In the genomic region with DNA sequence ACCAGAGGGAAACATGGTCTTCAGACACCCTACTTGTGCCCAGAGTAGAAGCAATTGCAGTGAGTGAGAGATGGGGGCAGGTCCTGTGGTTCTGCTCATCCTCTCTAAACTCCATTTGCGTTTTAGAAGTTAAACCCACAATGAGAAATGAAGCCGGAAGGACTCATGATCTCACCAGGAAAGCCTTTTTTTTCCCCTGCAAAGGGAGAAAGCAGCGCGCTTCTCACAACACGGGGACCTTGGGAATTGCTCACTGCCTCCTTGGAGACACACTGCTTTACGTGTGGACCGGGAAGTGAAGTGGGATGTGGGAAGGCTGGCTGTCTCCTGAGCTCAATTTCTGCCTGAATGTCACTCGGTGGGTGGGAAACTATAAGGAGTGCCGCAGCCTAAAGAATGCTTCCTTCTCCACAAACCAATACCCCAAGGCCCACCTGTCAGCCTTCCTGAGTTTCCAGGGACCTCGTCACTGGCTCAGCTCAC, we compare ENCODE assay signal across 20 cellular contexts.
DNase-seq lines count a peak whose midpoint lies in the region; ATAC-seq and TF ChIP-seq lines count a peak whose summit lies in the region.
"Had no signal": no experiment of that assay in that cellular context is flagged by ENCODE, and none has a peak within 500 bp of the region (broad histone marks: within the 10 kb centered on the region; RNA-seq: fewer than 3 reads in every experiment).

No MANE protein-coding gene starts in this region.

- ATAC-seq in activated T-cell treated with anti-CD3 and anti-CD28 coated beads, Interleukin-2, amount 50 U/mL, for 72 hours (replicated peaks in 1 of 2): peak; percentile 21 to 41
- no peak for ATAC-seq in stimulated activated memory B cell treated with anti-CD40 and anti-IgM and Interleukin-4, amounts not matched to agents 10 μg/mL and 1 μg/mL and 100 μg/mL, for 72 hours
- no peak for ATAC-seq in GM21360 (IDR thresholded peaks at IDR 0.05; ENCODE audit: unreplicated experiment)
- no peak for ATAC-seq in mucosa of descending colon
- ATAC-seq: A549, gastrocnemius medialis, sciatic nerve had no signal

- no peaks in the 10 kb centered on the region for H3K4me1 ChIP-seq in mucosa of descending colon (ENCODE audit: low read depth)
- H3K4me1 ChIP-seq: A549, adrenal gland, gastrocnemius medialis had no signal

- no peaks in the 10 kb centered on the region for H3K36me3 ChIP-seq in mucosa of descending colon (ENCODE audit: low read depth)
- H3K36me3 ChIP-seq: adrenal gland, gastrocnemius medialis had no signal

- H3K27ac Mint-ChIP-seq in activated T-cell treated with anti-CD3 and anti-CD28 coated beads, Interleukin-2, amount 50 U/mL, for 72 hours: no peak overlapping the region
- peak overlapping the region; percentile 64 for H3K27ac Mint-ChIP-seq in stimulated activated memory B cell treated with anti-CD40 and anti-IgM and Interleukin-4, amounts not matched to agents 10 μg/mL and 1 μg/mL and 100 μg/mL, for 72 hours

- H3K9me3 ChIP-seq in mucosa of descending colon: no peaks in the 10 kb centered on the region
- H3K9me3 ChIP-seq: A549, adrenal gland, gastrocnemius medialis had no signal

- no peaks in the 10 kb centered on the region for H3K27me3 Mint-ChIP-seq in activated T-cell treated with anti-CD3 and anti-CD28 coated beads, Interleukin-2, amount 50 U/mL, for 72 hours (ENCODE audit: low read depth)
- no peaks in the 10 kb centered on the region for H3K27me3 Mint-ChIP-seq in stimulated activated memory B cell treated with anti-CD40 and anti-IgM and Interleukin-4, amounts not matched to agents 10 μg/mL and 1 μg/mL and 100 μg/mL, for 72 hours

- intact Hi-C loops in mucosa of descending colon (cut with DNase I, micrococcal nuclease): no loop called here

- H3K36me3 Mint-ChIP-seq in activated T-cell treated with anti-CD3 and anti-CD28 coated beads, Interleukin-2, amount 50 U/mL, for 72 hours (ENCODE audit: insufficient read depth in 2 of 2): no peaks in the 10 kb centered on the region
- H3K36me3 Mint-ChIP-seq in stimulated activated memory B cell treated with anti-CD40 and anti-IgM and Interleukin-4, amounts not matched to agents 10 μg/mL and 1 μg/mL and 100 μg/mL, for 72 hours: peaks cover 55% of the 10 kb centered on the region

- TF ChIP-seq CTCF in fibroblast of the aortic adventitia (IDR thresholded peaks at IDR 0.05; ENCODE audit: insufficient read depth, low read length): no peak
- no peak for TF ChIP-seq CTCF in mucosa of descending colon (IDR thresholded peaks at IDR 0.05)

- no peak for DNase-seq in activated T-cell treated with anti-CD3 and anti-CD28 coated beads, Interleukin-2, amount 50 U/mL, for 72 hours
- DNase-seq in activated T-cell treated with anti-CD3 and anti-CD28 coated beads for 4 hours (no peak), SW480 (ENCODE audit: low spot score) (peak; percentile 33), fibroblast of the aortic adventitia (ENCODE audit: low read depth) (peak; percentile 5), mucosa of descending colon (no peak), ureter (ENCODE audit: low spot score) (no peak)
- DNase-seq: activated CD4-positive, CD25-positive, alpha-beta regulatory T cell; gastrocnemius medialis; NCI-H1048; NK-92 treated with Interleukin-12 subunit alpha and Interleukin-12 subunit beta, amount 100 ng/mL, for 24 hours; RPMI8226; stimulated activated CD4-positive, alpha-beta T cell treated with anti-CD3 and anti-CD28 coated beads, Interleukin-2, amount 100 ng/mL, for 48 hours; trophoblast cell had no signal

- H3K4me3 ChIP-seq in fibroblast of the aortic adventitia (ENCODE audit: low read depth, low read length) (no peak overlapping the region), mucosa of descending colon (no peak overlapping the region)
- H3K4me3 ChIP-seq: A549, adrenal gland, gastrocnemius medialis, GM12878, lung had no signal

- no peak overlapping the region for H3K4me3 Mint-ChIP-seq in activated T-cell treated with anti-CD3 and anti-CD28 coated beads, Interleukin-2, amount 50 U/mL, for 72 hours
- H3K4me3 Mint-ChIP-seq in stimulated activated memory B cell treated with anti-CD40 and anti-IgM and Interleukin-4, amounts not matched to agents 10 μg/mL and 1 μg/mL and 100 μg/mL, for 72 hours: no peak overlapping the region

- no peaks in the 10 kb centered on the region for H3K9me3 Mint-ChIP-seq in activated T-cell treated with anti-CD3 and anti-CD28 coated beads, Interleukin-2, amount 50 U/mL, for 72 hours
- H3K9me3 Mint-ChIP-seq in stimulated activated memory B cell treated with anti-CD40 and anti-IgM and Interleukin-4, amounts not matched to agents 10 μg/mL and 1 μg/mL and 100 μg/mL, for 72 hours: no peaks in the 10 kb centered on the region

- H3K4me1 Mint-ChIP-seq in activated T-cell treated with anti-CD3 and anti-CD28 coated beads, Interleukin-2, amount 50 U/mL, for 72 hours (ENCODE audit: low read depth): peaks cover 6% of the 10 kb centered on the region
- H3K4me1 Mint-ChIP-seq in stimulated activated memory B cell treated with anti-CD40 and anti-IgM and Interleukin-4, amounts not matched to agents 10 μg/mL and 1 μg/mL and 100 μg/mL, for 72 hours: peaks cover 32% of the 10 kb centered on the region

Comparison
In these comparisons a context has a peak if more than half of its experiments do, and no peak if none do; other contexts are left out.
1. ATAC-seq: peak in activated T-cell treated with anti-CD3 and anti-CD28 coated beads, Interleukin-2, amount 50 U/mL, for 72 hours (2 of 2); none in stimulated activated memory B cell treated with anti-CD40 and anti-IgM and Interleukin-4, amounts not matched to agents 10 μg/mL and 1 μg/mL and 100 μg/mL, for 72 hours (single experiment), GM21360 (single experiment) and mucosa of descending colon (single experiment).
2. DNase-seq: peak in SW480 (single experiment) and fibroblast of the aortic adventitia (single experiment); none in activated T-cell treated with anti-CD3 and anti-CD28 coated beads, Interleukin-2, amount 50 U/mL, for 72 hours (0 of 2), activated T-cell treated with anti-CD3 and anti-CD28 coated beads for 4 hours (single experiment), mucosa of descending colon (0 of 3) and ureter (single experiment).